Comparison of ENCODE assay signal across 9 cellular contexts in genomic region chr19:7337380-7338194, GRCh38. TPM values are rescaled to one million over a fixed set of nuclear protein-coding genes. Genes with fewer than 3 reads are reported as not detected.
DNase-seq lines count a peak whose midpoint lies in the region; ATAC-seq, FAIRE-seq and TF ChIP-seq lines count a peak whose summit lies in the region.
"Had no signal": no experiment of that assay in that cellular context is flagged by ENCODE, and none has a peak within 500 bp of the region (broad histone marks: within the 10 kb centered on the region; RNA-seq: fewer than 3 reads in every experiment).

No MANE protein-coding gene starts in this region.

- H3K79me2 ChIP-seq in DND-41 (ENCODE audit: insufficient read depth, low read length) (no peaks in the 10 kb centered on the region), GM23338 (replicated peaks; ENCODE audit: insufficient read depth) (no peaks in the 10 kb centered on the region)

- H3K4me1 Mint-ChIP-seq in stimulated activated naive B cell treated with anti-CD40 and anti-IgM and Interleukin-4, amounts not matched to agents 10 μg/mL and 1 μg/mL and 100 μg/mL, for 72 hours: peaks cover 53 to 86% of the 10 kb centered on the region in 2 donors
- H3K4me1 Mint-ChIP-seq in GM23338: no peaks in the 10 kb centered on the region

- H3K4me3 ChIP-seq in DND-41 (ENCODE audit: low read depth in 1 of 2, low read length in 2 of 2) (no peak overlapping the region), GM23338 (no peak overlapping the region)

- H3K4me2 ChIP-seq in DND-41 (ENCODE audit: insufficient read depth, low read length): peak overlapping the region; percentile 14
- H3K4me2 ChIP-seq in GM23338: no peak overlapping the region

- H3F3A ChIP-seq in GM23338 (replicated peaks; ENCODE audit: low read depth): no peaks in the 10 kb centered on the region

- H3K27me3 ChIP-seq in DND-41 (ENCODE audit: insufficient read depth, low read length, poor library complexity) (no peaks in the 10 kb centered on the region), GM23338 (ENCODE audit: insufficient read depth) (no peaks in the 10 kb centered on the region)

- H3K9me3 ChIP-seq in DND-41 (ENCODE audit: insufficient read depth, low read length, severe bottlenecking): peaks cover 7% of the 10 kb centered on the region

- no peak overlapping the region for H3K9ac ChIP-seq in DND-41 (ENCODE audit: low read depth, low read length)

- H3K27ac Mint-ChIP-seq in stimulated activated naive B cell treated with anti-CD40 and anti-IgM and Interleukin-4, amounts not matched to agents 10 μg/mL and 1 μg/mL and 100 μg/mL, for 72 hours: peak overlapping the region; percentile 92
- H3K27ac Mint-ChIP-seq in GM23338: no peak overlapping the region

- H2AFZ ChIP-seq in DND-41 (ENCODE audit: low read depth, low read length) (no peak overlapping the region), GM23338 (no peak overlapping the region)

- ATAC-seq in DND-41 (ENCODE audit: insufficient read depth, low read depth) (peak; percentile 77), HG03139 (IDR thresholded peaks at IDR 0.05; ENCODE audit: unreplicated experiment) (peak; percentile 60), GM23338 (no peak)
- ATAC-seq in stimulated activated naive B cell treated with anti-CD40 and anti-IgM and Interleukin-4, amounts not matched to agents 10 μg/mL and 1 μg/mL and 100 μg/mL, for 72 hours (replicated peaks): peak; percentile 87 to 90
- ATAC-seq: HCT116 had no signal

- no peaks in the 10 kb centered on the region for H3K9me2 ChIP-seq in GM23338 (ENCODE audit: insufficient read depth)

- peak overlapping the region; percentile 67 to 71 for H3K4me3 Mint-ChIP-seq in stimulated activated naive B cell treated with anti-CD40 and anti-IgM and Interleukin-4, amounts not matched to agents 10 μg/mL and 1 μg/mL and 100 μg/mL, for 72 hours
- no peak overlapping the region for H3K4me3 Mint-ChIP-seq in GM23338

- H4K20me1 ChIP-seq in DND-41 (ENCODE audit: insufficient read depth, low read length) (no peaks in the 10 kb centered on the region), GM23338 (replicated peaks; ENCODE audit: insufficient read depth) (no peaks in the 10 kb centered on the region)

- TF ChIP-seq CTCF in DND-41 (IDR thresholded peaks at IDR 0.05; ENCODE audit: borderline replicate concordance, extremely low read depth, low read length, poor library complexity, severe bottlenecking) (peak; percentile 30), GM23338 (conservative IDR thresholded peaks at IDR 0.05; ENCODE audit: low read depth in 2 of 2) (no peak)

- DNase-seq in DND-41: peak; percentile 75
- no peak for DNase-seq in GM19239 (ENCODE audit: insufficient read length, low spot score)
- peak; percentile 69 for DNase-seq in UCSD-AML1 (lab: John Stamatoyannopoulos, UW; ENCODE audit: unreplicated experiment)
- DNase-seq in stimulated activated naive B cell treated with anti-CD40 and anti-IgM and Interleukin-4, amounts not matched to agents 10 μg/mL and 1 μg/mL and 100 μg/mL, for 72 hours: peak; percentile 86
- DNase-seq in GM23338 (ENCODE audit: low spot score): no peak
- DNase-seq in NCI-H187 (lab: John Stamatoyannopoulos, UW): no peak
- no peak for DNase-seq in COR-L47 (lab: John Stamatoyannopoulos, UW)

- H3K36me3 ChIP-seq in DND-41 (ENCODE audit: insufficient read depth, low read length) (no peaks in the 10 kb centered on the region), GM23338 (ENCODE audit: insufficient read depth) (no peaks in the 10 kb centered on the region)

- H3K27me3 Mint-ChIP-seq in stimulated activated naive B cell treated with anti-CD40 and anti-IgM and Interleukin-4, amounts not matched to agents 10 μg/mL and 1 μg/mL and 100 μg/mL, for 72 hours: no peaks in the 10 kb centered on the region
- H3K27me3 Mint-ChIP-seq in GM23338 (ENCODE audit: insufficient read depth, low read depth, poor library complexity): peaks cover 10% of the 10 kb centered on the region

- H3K4me1 ChIP-seq in DND-41 (ENCODE audit: insufficient read depth, low read length) (peaks cover 34% of the 10 kb centered on the region), GM23338 (ENCODE audit: insufficient read depth) (no peaks in the 10 kb centered on the region)

- peaks cover 3 to 4% of the 10 kb centered on the region in 2 donors for H3K36me3 Mint-ChIP-seq in stimulated activated naive B cell treated with anti-CD40 and anti-IgM and Interleukin-4, amounts not matched to agents 10 μg/mL and 1 μg/mL and 100 μg/mL, for 72 hours
- H3K36me3 Mint-ChIP-seq in GM23338 (ENCODE audit: low read depth): no peaks in the 10 kb centered on the region

- peak; percentile 100 for FAIRE-seq in GM19239 (lab: Jason Lieb, UNC)

- H3K27ac ChIP-seq in DND-41 (ENCODE audit: low read length) (no peak overlapping the region), GM23338 (ENCODE audit: low read depth) (no peak overlapping the region)

- H3K9me3 Mint-ChIP-seq in stimulated activated naive B cell treated with anti-CD40 and anti-IgM and Interleukin-4, amounts not matched to agents 10 μg/mL and 1 μg/mL and 100 μg/mL, for 72 hours: peaks cover 3 to 4% of the 10 kb centered on the region in 2 donors
- peaks cover 6% of the 10 kb centered on the region; the same call in 2 of the 3 replicates for H3K9me3 Mint-ChIP-seq in GM23338

TF ChIP-seq in GM23338, 12 proteins besides CTCF, POLR2A, EP300 and RAD21 (continues in another document):
- TF ChIP-seq CREB1 (CRISPR knock-in tag; IDR thresholded peaks at IDR 0.05; ENCODE audit: low read depth) (no peak), EZH2 (IDR thresholded peaks at IDR 0.05; ENCODE audit: low read depth, unreplicated experiment) (no peak), ZNF462 (CRISPR knock-in tag; IDR thresholded peaks at IDR 0.05) (no peak)

RNA-seq across cellular contexts. Expression of gene ARHGEF18, which starts 11.2 kb away (rescaled TPM):
- total RNA-seq in GM23338 (2014; rRNA removed; shearing (Covaris generic)): 44.0 and 47.6 TPM in 2 replicates
- polyA plus RNA-seq in GM23338 (2016; fragmentation: Nextera tagmentation; extraction: Ambion mirVana): 12.8 and 14.6 TPM in 2 replicates

RNA-seq across cellular contexts. Expression of gene INSR, which starts 43.4 kb away (rescaled TPM):
- 52.1 and 55.2 TPM in 2 replicates for total RNA-seq in GM23338 (2014; rRNA removed; shearing (Covaris generic))
- polyA plus RNA-seq in GM23338 (2016; fragmentation: Nextera tagmentation; extraction: Ambion mirVana): 17.3 and 19.2 TPM in 2 replicates

Comparison
In these comparisons a context has a peak if more than half of its experiments do, and no peak if none do; other contexts are left out.
1. DNase-seq: peak in DND-41 (single experiment), UCSD-AML1 (single experiment) and stimulated activated naive B cell treated with anti-CD40 and anti-IgM and Interleukin-4, amounts not matched to agents 10 μg/mL and 1 μg/mL and 100 μg/mL, for 72 hours (single experiment); none in GM19239 (single experiment), GM23338 (single experiment), NCI-H187 (0 of 2) and COR-L47 (single experiment).